1 cellular context compared by ENCODE assay signal in genomic region chr2:38245114-38245641, GRCh38.
TF ChIP-seq lines count a peak whose summit lies in the region.

No MANE protein-coding gene starts in this region.

TF ChIP-seq in HepG2, 621 proteins besides CTCF, POLR2A, EP300 and RAD21 (continued from another document):
- TF ChIP-seq ZNF704 (CRISPR knock-in tag; IDR thresholded peaks at IDR 0.05; ENCODE audit: borderline replicate concordance): no peak
- no peak for TF ChIP-seq IRF2 (CRISPR knock-in tag; IDR thresholded peaks at IDR 0.05)
- TF ChIP-seq JARID2 (CRISPR knock-in tag; IDR thresholded peaks at IDR 0.05; ENCODE audit: insufficient replicate concordance): no peak
- TF ChIP-seq ARNT (IDR thresholded peaks at IDR 0.05): no peak
- no peak for TF ChIP-seq ZBTB42 (CRISPR knock-in tag; IDR thresholded peaks at IDR 0.05)
TF ChIP-seq in HepG2: peak in this region for 0.
